Comparison of ENCODE assay signal across 1 cellular context in genomic region chr10:43906470-43906869, GRCh38.
TF ChIP-seq lines count a peak whose summit lies in the region.

No MANE protein-coding gene starts in this region.

TF ChIP-seq in IMR-90, 13 proteins besides CTCF, POLR2A, EP300 and RAD21:
- TF ChIP-seq BHLHE40 (IDR thresholded peaks at IDR 0.05; ENCODE audit: low read depth, low read length): no peak
- TF ChIP-seq MAFK (IDR thresholded peaks at IDR 0.05; ENCODE audit: low read depth, low read length): peak; percentile 9; the same call in 1 of the 2 replicates
- TF ChIP-seq, protein P1, sequence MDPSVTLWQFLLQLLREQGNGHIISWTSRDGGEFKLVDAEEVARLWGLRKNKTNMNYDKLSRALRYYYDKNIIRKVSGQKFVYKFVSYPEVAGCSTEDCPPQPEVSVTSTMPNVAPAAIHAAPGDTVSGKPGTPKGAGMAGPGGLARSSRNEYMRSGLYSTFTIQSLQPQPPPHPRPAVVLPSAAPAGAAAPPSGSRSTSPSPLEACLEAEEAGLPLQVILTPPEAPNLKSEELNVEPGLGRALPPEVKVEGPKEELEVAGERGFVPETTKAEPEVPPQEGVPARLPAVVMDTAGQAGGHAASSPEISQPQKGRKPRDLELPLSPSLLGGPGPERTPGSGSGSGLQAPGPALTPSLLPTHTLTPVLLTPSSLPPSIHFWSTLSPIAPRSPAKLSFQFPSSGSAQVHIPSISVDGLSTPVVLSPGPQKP (IDR thresholded peaks at IDR 0.05; ENCODE audit: borderline replicate concordance, low read depth, low read length): no peak
- no peak for TF ChIP-seq USF2 (IDR thresholded peaks at IDR 0.05; ENCODE audit: low read depth, low read length)
- no peak for TF ChIP-seq SMC3 (IDR thresholded peaks at IDR 0.05; ENCODE audit: low read depth, low read length)
- no peak for TF ChIP-seq CHD1 (IDR thresholded peaks at IDR 0.05; ENCODE audit: low read depth, low read length)
- TF ChIP-seq FOS (IDR thresholded peaks at IDR 0.05; ENCODE audit: low read depth, low read length): no peak
TF ChIP-seq in IMR-90: peak in this region for 1.
